ENCODE assay signal across 10 cellular contexts in the genomic region with DNA sequence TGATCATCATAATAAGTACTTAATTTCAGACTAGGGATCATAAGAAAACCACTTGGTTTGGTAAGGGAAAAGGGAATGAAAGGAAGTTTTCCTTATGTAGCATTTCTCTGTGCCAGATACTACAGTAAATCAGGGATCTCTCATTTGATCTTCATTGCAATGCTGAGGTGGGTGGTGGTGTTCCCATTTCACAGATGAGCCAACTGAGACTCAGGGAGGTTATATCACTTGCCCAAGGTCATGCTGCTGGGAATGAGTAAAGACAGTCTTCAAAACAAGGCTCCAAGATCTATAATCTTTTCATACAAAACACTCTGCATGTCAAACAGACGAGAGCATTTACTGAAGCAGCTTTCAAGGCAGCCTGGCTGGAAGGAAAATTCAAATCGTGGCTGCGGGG.
"Had no signal": no experiment of that assay in that cellular context is flagged by ENCODE, and none has a peak within 500 bp of the region (broad histone marks: within the 10 kb centered on the region; RNA-seq: fewer than 3 reads in every experiment).

No MANE protein-coding gene starts in this region.

- H3K9me3 ChIP-seq: HAP-1 had no signal

- H3K27ac ChIP-seq: GM23248 had no signal

- H3K27ac Mint-ChIP-seq: H9, HFFc6 had no signal

- FAIRE-seq: H1, H54 had no signal

- DNase-seq: GM23248, GOT3, H7, H9, HCEC 1CT, HFFc6 had no signal

- H3K4me3 ChIP-seq: GM23248, HAP-1 had no signal

- H3K9ac ChIP-seq: GM23248 had no signal

- H3K4me1 ChIP-seq: HAP-1 had no signal

- H3K4me3 Mint-ChIP-seq: H9, HFFc6 had no signal

- ATAC-seq: HCT116 had no signal

- H2AFZ ChIP-seq: GM23248 had no signal

- H3K36me3 ChIP-seq: HAP-1 had no signal
